10 cellular contexts compared by ENCODE assay signal in the genomic region with DNA sequence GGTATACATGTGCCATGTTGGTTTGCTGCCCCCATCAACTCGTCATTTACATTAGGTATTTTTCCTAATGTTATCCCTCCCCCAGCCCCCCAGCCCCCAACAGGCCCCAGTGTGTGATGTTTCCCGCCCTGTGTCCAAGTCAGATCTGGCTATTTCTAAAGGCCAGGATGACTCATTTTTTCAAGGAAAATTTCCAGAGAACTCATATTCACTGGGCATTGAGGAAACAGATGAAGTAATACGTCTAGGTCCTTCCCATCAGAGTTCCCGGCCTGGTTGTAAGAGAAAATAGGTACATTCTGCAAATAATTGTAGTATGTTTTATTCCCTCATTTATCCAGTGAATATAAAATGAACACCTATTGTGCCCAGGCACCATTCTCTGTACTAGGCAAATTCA.
"Had no signal": no experiment of that assay in that cellular context is flagged by ENCODE, and none has a peak within 500 bp of the region (broad histone marks: within the 10 kb centered on the region; RNA-seq: fewer than 3 reads in every experiment).

No MANE protein-coding gene starts in this region.

- H3K4me3 ChIP-seq: neural progenitor cell, pancreas, tibial nerve had no signal

- H2AFZ ChIP-seq: neural progenitor cell had no signal

- FAIRE-seq: colon, pancreas, small intestine, TTC549 had no signal

- H3K4me1 ChIP-seq: pancreas, tibial nerve had no signal

- H3K36me3 ChIP-seq: neural progenitor cell, pancreas, tibial nerve had no signal

- H3K4me2 ChIP-seq: neural progenitor cell had no signal

- DNase-seq: activated CD4-positive, CD25-positive, alpha-beta regulatory T cell; amygdala; pancreas; retina; T-helper 17 cell had no signal

- H3K27me3 ChIP-seq: neural progenitor cell, pancreas, tibial nerve had no signal

- H3K27ac ChIP-seq: neural progenitor cell, pancreas, tibial nerve had no signal

- H3K9me3 ChIP-seq: pancreas had no signal

- H3K9ac ChIP-seq: neural progenitor cell had no signal

- ATAC-seq: pancreas had no signal
